ENCODE assay signal across 1 cellular context in the genomic region with DNA sequence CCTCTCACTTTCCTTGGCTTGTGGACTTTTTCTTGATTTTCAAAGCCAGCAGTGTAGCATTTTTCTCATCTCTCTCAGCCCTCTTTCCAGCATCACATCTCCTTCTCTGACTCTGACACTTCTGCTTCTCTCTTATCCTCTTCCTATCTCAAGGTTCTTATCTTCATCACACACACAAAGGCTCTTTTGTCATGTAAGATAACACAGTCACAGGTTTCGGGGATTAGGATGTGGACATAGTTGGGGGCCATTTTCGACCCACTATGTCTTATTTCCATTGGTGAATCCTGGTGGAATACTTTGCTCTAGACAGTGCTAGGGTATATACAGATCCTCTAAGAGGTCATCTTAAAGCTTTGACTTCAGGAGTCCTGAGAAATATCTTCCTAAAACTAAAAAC.
TF ChIP-seq lines count a peak whose summit lies in the region.

No MANE protein-coding gene starts in this region.

TF ChIP-seq in IMR-90, 13 proteins besides CTCF, POLR2A, EP300 and RAD21:
- TF ChIP-seq MAFK (IDR thresholded peaks at IDR 0.05; ENCODE audit: low read depth, low read length) (no peak), CEBPB (IDR thresholded peaks at IDR 0.05; ENCODE audit: low read depth, low read length) (no peak), SMC3 (IDR thresholded peaks at IDR 0.05; ENCODE audit: low read depth, low read length) (no peak), FOS (IDR thresholded peaks at IDR 0.05; ENCODE audit: low read depth, low read length) (no peak), MXI1 (IDR thresholded peaks at IDR 0.05; ENCODE audit: borderline replicate concordance, low read depth, low read length) (no peak), NFE2L2 (IDR thresholded peaks at IDR 0.05; ENCODE audit: low read depth, low read length) (no peak), MAZ (IDR thresholded peaks at IDR 0.05; ENCODE audit: borderline replicate concordance, low read depth, low read length) (no peak), RCOR1 (IDR thresholded peaks at IDR 0.05; ENCODE audit: insufficient replicate concordance, low read length) (no peak), RFX5 (IDR thresholded peaks at IDR 0.05; ENCODE audit: low read depth, low read length) (no peak), CHD1 (IDR thresholded peaks at IDR 0.05; ENCODE audit: low read depth, low read length) (no peak), BHLHE40 (IDR thresholded peaks at IDR 0.05; ENCODE audit: low read depth, low read length) (no peak)
- TF ChIP-seq, protein P1, sequence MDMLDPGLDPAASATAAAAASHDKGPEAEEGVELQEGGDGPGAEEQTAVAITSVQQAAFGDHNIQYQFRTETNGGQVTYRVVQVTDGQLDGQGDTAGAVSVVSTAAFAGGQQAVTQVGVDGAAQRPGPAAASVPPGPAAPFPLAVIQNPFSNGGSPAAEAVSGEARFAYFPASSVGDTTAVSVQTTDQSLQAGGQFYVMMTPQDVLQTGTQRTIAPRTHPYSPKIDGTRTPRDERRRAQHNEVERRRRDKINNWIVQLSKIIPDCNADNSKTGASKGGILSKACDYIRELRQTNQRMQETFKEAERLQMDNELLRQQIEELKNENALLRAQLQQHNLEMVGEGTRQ (IDR thresholded peaks at IDR 0.05; ENCODE audit: low read depth, low read length): no peak
- TF ChIP-seq, protein P2, sequence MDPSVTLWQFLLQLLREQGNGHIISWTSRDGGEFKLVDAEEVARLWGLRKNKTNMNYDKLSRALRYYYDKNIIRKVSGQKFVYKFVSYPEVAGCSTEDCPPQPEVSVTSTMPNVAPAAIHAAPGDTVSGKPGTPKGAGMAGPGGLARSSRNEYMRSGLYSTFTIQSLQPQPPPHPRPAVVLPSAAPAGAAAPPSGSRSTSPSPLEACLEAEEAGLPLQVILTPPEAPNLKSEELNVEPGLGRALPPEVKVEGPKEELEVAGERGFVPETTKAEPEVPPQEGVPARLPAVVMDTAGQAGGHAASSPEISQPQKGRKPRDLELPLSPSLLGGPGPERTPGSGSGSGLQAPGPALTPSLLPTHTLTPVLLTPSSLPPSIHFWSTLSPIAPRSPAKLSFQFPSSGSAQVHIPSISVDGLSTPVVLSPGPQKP (IDR thresholded peaks at IDR 0.05; ENCODE audit: borderline replicate concordance, low read depth, low read length): no peak
